8 cellular contexts compared by ENCODE assay signal in the genomic region with DNA sequence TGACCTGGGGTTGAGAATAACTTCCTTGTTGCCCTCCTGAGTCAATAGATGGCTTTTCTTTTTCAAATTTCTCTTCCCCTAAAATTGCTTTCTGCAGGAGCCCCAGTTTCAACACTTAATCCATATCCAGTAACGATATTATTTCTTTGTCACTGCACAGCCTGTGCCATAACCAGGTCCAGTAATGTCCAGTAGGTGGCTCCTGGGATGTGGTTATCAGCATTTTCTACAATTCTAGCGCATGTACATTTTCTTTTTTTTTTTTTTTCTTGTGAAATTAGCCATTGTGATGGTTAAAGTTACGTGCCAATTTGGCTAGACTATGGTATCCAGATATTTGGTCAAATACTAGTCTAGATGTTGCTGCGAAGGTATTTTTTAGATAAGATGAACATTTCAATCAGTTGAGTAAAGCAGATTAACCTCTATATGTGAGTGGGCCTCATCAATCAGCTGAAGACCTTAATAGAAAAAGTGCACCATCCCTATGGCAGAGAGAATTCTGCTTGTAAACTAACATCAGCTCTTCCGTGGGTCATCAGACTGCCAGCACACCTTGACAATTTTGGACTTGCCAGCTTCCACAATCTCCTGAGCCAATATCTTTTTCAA.
A peak's percentile ranks its signal among the peaks of the same experiment; 100 is the strongest.
DNase-seq lines count a peak whose midpoint lies in the region; ATAC-seq, FAIRE-seq and TF ChIP-seq lines count a peak whose summit lies in the region.

No MANE protein-coding gene starts in this region.

- intact Hi-C loops in Right ventricle myocardium superior (cut with DNase I) = no loop called here

- no peaks in the 10 kb centered on the region for H3K4me1 ChIP-seq in cardiac muscle cell (ENCODE audit: low read depth)

- no peak overlapping the region for H3K27ac ChIP-seq in cardiac muscle cell

- TF ChIP-seq CTCF in cardiac muscle cell (IDR thresholded peaks at IDR 0.05; ENCODE audit: low read depth, low read length) = peak; percentile 72
- TF ChIP-seq CTCF in foreskin fibroblast (IDR thresholded peaks at IDR 0.05; ENCODE audit: low read depth, low read length) = peak; percentile 64

- H3K4me3 ChIP-seq in cardiac muscle cell (no peak overlapping the region), foreskin fibroblast (ENCODE audit: low read depth in 1 of 2, low read length in 2 of 2) (no peak overlapping the region)

- ATAC-seq in Right ventricle myocardium superior (ENCODE audit: poor library complexity) (no peak), GM18873 (IDR thresholded peaks at IDR 0.05; ENCODE audit: low FRiP score, unreplicated experiment) (no peak)

- H3K36me3 ChIP-seq in cardiac muscle cell = no peaks in the 10 kb centered on the region

- no peaks in the 10 kb centered on the region for H3K9me3 ChIP-seq in cardiac muscle cell (ENCODE audit: low read depth)

- DNase-seq in cardiac muscle cell (ENCODE audit: low read depth in 1 of 2, low spot score in 1 of 2) = peak in 1 of 2 donors; percentile 60
- DNase-seq in Right ventricle myocardium superior = no peak
- DNase-seq in RKO (ENCODE audit: low spot score) = peak; percentile 46
- peak; percentile 28 to 70 for DNase-seq in foreskin fibroblast
- peak; percentile 48 for DNase-seq in urothelium cell line (ENCODE audit: low spot score)
- no peak for DNase-seq in activated T-cell treated with anti-CD3 and anti-CD28 coated beads for 4 hours
- no peak for DNase-seq in kidney glomerular epithelial cell (lab: John Stamatoyannopoulos, UW)

- no peak for FAIRE-seq in urothelium cell line (lab: Jason Lieb, UNC)

- no peaks in the 10 kb centered on the region for H3K27me3 ChIP-seq in cardiac muscle cell

Comparison
In these comparisons a context has a peak if more than half of its experiments do, and no peak if none do; other contexts are left out.
1. DNase-seq: peak in RKO (single experiment), foreskin fibroblast (2 of 2) and urothelium cell line (single experiment); none in Right ventricle myocardium superior (single experiment), activated T-cell treated with anti-CD3 and anti-CD28 coated beads for 4 hours (single experiment) and kidney glomerular epithelial cell (single experiment).